Comparison of ENCODE assay signal across 11 cellular contexts in genomic region chr20:25539742-25540201, GRCh38. TPM values are rescaled to one million over a fixed set of nuclear protein-coding genes. Genes with fewer than 3 reads are reported as not detected.
DNase-seq lines count a peak whose midpoint lies in the region; ATAC-seq and TF ChIP-seq lines count a peak whose summit lies in the region.
"Had no signal": no experiment of that assay in that cellular context is flagged by ENCODE, and none has a peak within 500 bp of the region (broad histone marks: within the 10 kb centered on the region; RNA-seq: fewer than 3 reads in every experiment).

No MANE protein-coding gene starts in this region.

- H2AFZ ChIP-seq in GM23338 = no peak overlapping the region

- no peaks in the 10 kb centered on the region for H3F3A ChIP-seq in GM23338 (replicated peaks; ENCODE audit: low read depth)

- no peaks in the 10 kb centered on the region for H3K36me3 ChIP-seq in GM23338 (ENCODE audit: insufficient read depth)
- no peaks in the 10 kb centered on the region for H3K36me3 ChIP-seq in liver (ENCODE audit: control insufficient read depth in 4 of 4, insufficient read depth in 3 of 4, low read depth in 1 of 4, low read length in 3 of 4)
- no peaks in the 10 kb centered on the region for H3K36me3 ChIP-seq in suprapubic skin
- H3K36me3 ChIP-seq: neutrophil had no signal

- no peak overlapping the region for H3K4me3 ChIP-seq in GM23338
- H3K4me3 ChIP-seq in coronary artery = peak overlapping the region; percentile 62
- H3K4me3 ChIP-seq in liver (ENCODE audit: low read depth in 1 of 3, low read length in 3 of 3) = peak overlapping the region; percentile 39 to 69 (median 57)
- peak overlapping the region; percentile 29 for H3K4me3 ChIP-seq in suprapubic skin

- POLR2A ChIA-PET in GM10248 (lab: Yijun Ruan, JAX) = interaction anchor here (0.5 kb wide), 1 partner anchor 421 kb away, joined by 3 read pairs; no protein-coding TSS in a partner anchor

- no peaks in the 10 kb centered on the region; the same call in 2 of the 3 replicates for H3K9me3 Mint-ChIP-seq in GM23338

- CTCF ChIA-PET in GM10248 (lab: Yijun Ruan, JAX) = interaction anchor here (1.4 to 2.6 kb wide), 3 partner anchors 9 to 22 kb away, joined by 3 to 11 read pairs (median 8); no protein-coding TSS in a partner anchor

- H3K36me3 Mint-ChIP-seq in GM23338 (ENCODE audit: low read depth) = peaks cover 11% of the 10 kb centered on the region; the same call in 2 of the 3 replicates

- TF ChIP-seq EP300 in suprapubic skin (IDR thresholded peaks at IDR 0.05) = no peak

- TF ChIP-seq RAD21 in liver (IDR thresholded peaks at IDR 0.05) = no peak

- H3K27ac Mint-ChIP-seq in GM23338 = peak overlapping the region; percentile 96

- no peak overlapping the region for H3K4me3 Mint-ChIP-seq in GM23338

- no peaks in the 10 kb centered on the region for H3K27me3 ChIP-seq in GM23338 (ENCODE audit: insufficient read depth)
- H3K27me3 ChIP-seq in liver (ENCODE audit: control insufficient read depth in 4 of 4, insufficient read depth in 4 of 4, low read length in 3 of 4) = no peaks in the 10 kb centered on the region
- H3K27me3 ChIP-seq in suprapubic skin = no peaks in the 10 kb centered on the region
- H3K27me3 ChIP-seq: neutrophil had no signal

- TF ChIP-seq CTCF in GM23338 (conservative IDR thresholded peaks at IDR 0.05; ENCODE audit: low read depth in 2 of 2) = no peak
- no peak for TF ChIP-seq CTCF in coronary artery (IDR thresholded peaks at IDR 0.05)
- no peak for TF ChIP-seq CTCF in liver (IDR thresholded peaks at IDR 0.05; ENCODE audit: low read depth, low read length, missing input control)
- no peak for TF ChIP-seq CTCF in suprapubic skin (IDR thresholded peaks at IDR 0.05)
- no peak for TF ChIP-seq CTCF in GM10248 (IDR thresholded peaks at IDR 0.05; ENCODE audit: control extremely low read depth, extremely low read depth, low read depth, missing control alignments)

- H3K4me1 ChIP-seq in GM23338 (ENCODE audit: insufficient read depth) = peaks cover 26% of the 10 kb centered on the region
- peaks cover 8 to 57% (median 32%) of the 10 kb centered on the region in 4 donors for H3K4me1 ChIP-seq in liver (ENCODE audit: control insufficient read depth in 4 of 4, insufficient read depth in 4 of 4, low read length in 3 of 4)
- peaks cover 19% of the 10 kb centered on the region for H3K4me1 ChIP-seq in suprapubic skin

- no peak overlapping the region for H3K4me2 ChIP-seq in GM23338

- ATAC-seq in GM23338 (peak; percentile 18; the same call in 2 of the 3 replicates), GM18520 (IDR thresholded peaks at IDR 0.05; ENCODE audit: unreplicated experiment) (no peak), GM19467 (IDR thresholded peaks at IDR 0.05; ENCODE audit: unreplicated experiment) (no peak)

- DNase-seq in GM23338 (ENCODE audit: low spot score) = no peak
- no peak for DNase-seq in coronary artery (ENCODE audit: low spot score)
- DNase-seq in suprapubic skin (ENCODE audit: low spot score in 2 of 2) = no peak
- DNase-seq in GM10248 (ENCODE audit: extremely low spot score) = no peak
- no peak for DNase-seq in stimulated activated CD4-positive, alpha-beta T cell treated with anti-CD3 and anti-CD28 coated beads, Interleukin-4, amount 100 ng/mL, for 1 hour
- DNase-seq: activated naive CD4-positive, alpha-beta T cell; GF-D8 had no signal

- peaks cover 56% of the 10 kb centered on the region for H3K4me1 Mint-ChIP-seq in GM23338

- H3K9me3 ChIP-seq in liver (ENCODE audit: control insufficient read depth in 4 of 4, low read length in 3 of 4) (no peaks in the 10 kb centered on the region), suprapubic skin (no peaks in the 10 kb centered on the region)
- H3K9me3 ChIP-seq: neutrophil had no signal

- H3K9me2 ChIP-seq in GM23338 (ENCODE audit: insufficient read depth) = no peaks in the 10 kb centered on the region

- H4K20me1 ChIP-seq in GM23338 (replicated peaks; ENCODE audit: insufficient read depth) = peaks cover 17% of the 10 kb centered on the region

- no peak for TF ChIP-seq POLR2A in suprapubic skin (IDR thresholded peaks at IDR 0.05)

- H3K27ac ChIP-seq in GM23338 (ENCODE audit: low read depth) (peak overlapping the region; percentile 59; the same call in 1 of the 2 replicates), coronary artery (peak overlapping the region in 1 of 2 donors; percentile 12), liver (ENCODE audit: low read depth in 1 of 2, low read length in 2 of 2) (peak overlapping the region; percentile 83 to 86), suprapubic skin (no peak overlapping the region)
- H3K27ac ChIP-seq: neutrophil had no signal

- WGBS in liver = 37% methylated on average over 10 of the region's 10 CpGs
- WGBS in suprapubic skin = 60% methylated on average over 8 of the region's 10 CpGs

- peak overlapping the region; percentile 45 to 75 for H3K9ac ChIP-seq in liver (ENCODE audit: low read depth in 1 of 2, low read length in 2 of 2)

- H3K79me2 ChIP-seq in GM23338 (replicated peaks; ENCODE audit: insufficient read depth) = peaks cover 59% of the 10 kb centered on the region

- H3K27me3 Mint-ChIP-seq in GM23338 (ENCODE audit: insufficient read depth, low read depth, poor library complexity) = peaks cover 2% of the 10 kb centered on the region

TF ChIP-seq in GM23338, 12 proteins besides CTCF, POLR2A, EP300 and RAD21 (continues in another document):
- TF ChIP-seq STAT1 (IDR thresholded peaks at IDR 0.05; ENCODE audit: unreplicated experiment) (no peak), ZNF331 (CRISPR knock-in tag; IDR thresholded peaks at IDR 0.05; ENCODE audit: low read depth) (no peak), ETS1 (IDR thresholded peaks at IDR 0.05) (no peak), JUNB (IDR thresholded peaks at IDR 0.05; ENCODE audit: unreplicated experiment) (no peak), EZH2 (IDR thresholded peaks at IDR 0.05; ENCODE audit: low read depth, unreplicated experiment) (no peak), ZNF114 (CRISPR knock-in tag; IDR thresholded peaks at IDR 0.05) (no peak), POLR2AphosphoS5 (IDR thresholded peaks at IDR 0.05; ENCODE audit: low read depth) (no peak)

TF ChIP-seq in liver, 16 proteins besides CTCF, POLR2A, EP300 and RAD21:
- TF ChIP-seq HNF4G (IDR thresholded peaks at IDR 0.05) = no peak
- TF ChIP-seq, protein P1, sequence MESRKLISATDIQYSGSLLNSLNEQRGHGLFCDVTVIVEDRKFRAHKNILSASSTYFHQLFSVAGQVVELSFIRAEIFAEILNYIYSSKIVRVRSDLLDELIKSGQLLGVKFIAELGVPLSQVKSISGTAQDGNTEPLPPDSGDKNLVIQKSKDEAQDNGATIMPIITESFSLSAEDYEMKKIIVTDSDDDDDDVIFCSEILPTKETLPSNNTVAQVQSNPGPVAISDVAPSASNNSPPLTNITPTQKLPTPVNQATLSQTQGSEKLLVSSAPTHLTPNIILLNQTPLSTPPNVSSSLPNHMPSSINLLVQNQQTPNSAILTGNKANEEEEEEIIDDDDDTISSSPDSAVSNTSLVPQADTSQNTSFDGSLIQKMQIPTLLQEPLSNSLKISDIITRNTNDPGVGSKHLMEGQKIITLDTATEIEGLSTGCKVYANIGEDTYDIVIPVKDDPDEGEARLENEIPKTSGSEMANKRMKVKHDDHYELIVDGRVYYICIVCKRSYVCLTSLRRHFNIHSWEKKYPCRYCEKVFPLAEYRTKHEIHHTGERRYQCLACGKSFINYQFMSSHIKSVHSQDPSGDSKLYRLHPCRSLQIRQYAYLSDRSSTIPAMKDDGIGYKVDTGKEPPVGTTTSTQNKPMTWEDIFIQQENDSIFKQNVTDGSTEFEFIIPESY (IDR thresholded peaks at IDR 0.05) = no peak
- TF ChIP-seq JUND (IDR thresholded peaks at IDR 0.05) = no peak
- TF ChIP-seq HNF4A (conservative IDR thresholded peaks at IDR 0.05) = no peak
- TF ChIP-seq RXRA (IDR thresholded peaks at IDR 0.05) = no peak
- TF ChIP-seq FOXA1 (IDR thresholded peaks at IDR 0.05) = no peak
- no peak for TF ChIP-seq REST (IDR thresholded peaks at IDR 0.05)
- no peak for TF ChIP-seq GABPA (IDR thresholded peaks at IDR 0.05 in 1 of 2, conservative IDR thresholded peaks at IDR 0.05 in 1 of 2)
- no peak for TF ChIP-seq SP1 (IDR thresholded peaks at IDR 0.05)
- no peak for TF ChIP-seq FOXA2 (IDR thresholded peaks at IDR 0.05)
- TF ChIP-seq TAF1 (conservative IDR thresholded peaks at IDR 0.05) = no peak
- no peak for TF ChIP-seq NR2F2 (IDR thresholded peaks at IDR 0.05)
- no peak for TF ChIP-seq MAX (IDR thresholded peaks at IDR 0.05)

RNA-seq across cellular contexts. Expression of gene NINL, which starts 45.6 kb away (rescaled TPM):
- 22.9 and 31.2 TPM in 2 replicates for total RNA-seq in GM23338 (2014; rRNA removed; shearing (Covaris generic))
- polyA plus RNA-seq in GM23338 (2016; fragmentation: Nextera tagmentation; extraction: Ambion mirVana) = 15.0 and 18.0 TPM in 2 replicates
- 1 to 10 TPM; 2.8 to 3.6 TPM for total RNA-seq in liver
- 1 to 10 TPM; 1.9 to 2.7 TPM for polyA plus RNA-seq in liver
- 1 to 10 TPM; 2.0 to 6.9 (median 2.6) TPM for total RNA-seq in suprapubic skin
